ENCODE assay signal across 15 cellular contexts in genomic region chr21:46376856-46377453, GRCh38. TPM values are rescaled to one million over a fixed set of nuclear protein-coding genes. Genes with fewer than 3 reads are reported as not detected.
DNase-seq lines count a peak whose midpoint lies in the region; ATAC-seq and TF ChIP-seq lines count a peak whose summit lies in the region.
"Had no signal": no experiment of that assay in that cellular context is flagged by ENCODE, and none has a peak within 500 bp of the region (broad histone marks: within the 10 kb centered on the region; RNA-seq: fewer than 3 reads in every experiment).

No MANE protein-coding gene starts in this region.

- H3K36me3 ChIP-seq in endodermal cell (ENCODE audit: control insufficient read depth, insufficient read depth, low read length) (peaks cover 31% of the 10 kb centered on the region), uterus (no peaks in the 10 kb centered on the region)

- ATAC-seq in Right ventricle myocardium inferior (no peak), Right ventricle myocardium superior (ENCODE audit: poor library complexity) (no peak), GM19467 (IDR thresholded peaks at IDR 0.05; ENCODE audit: unreplicated experiment) (no peak)

- H3K9me3 Mint-ChIP-seq in endodermal cell = peaks cover 6% of the 10 kb centered on the region
- peaks cover 41% of the 10 kb centered on the region for H3K9me3 Mint-ChIP-seq in nephron progenitor cell
- peaks cover 10% of the 10 kb centered on the region for H3K9me3 Mint-ChIP-seq in type B pancreatic cell

- WGBS in endodermal cell (ENCODE audit: insufficient coverage in 1 of 2, insufficient read length in 1 of 2), 2 experiments = 90% methylated on average over 13 to 14 of the region's 14 CpGs

- H3K27ac Mint-ChIP-seq in endodermal cell (peak overlapping the region; percentile 55), nephron progenitor cell (peak overlapping the region; percentile 88), type B pancreatic cell (peak overlapping the region; percentile 37)

- H3K4me3 Mint-ChIP-seq in endodermal cell (no peak overlapping the region), nephron progenitor cell (no peak overlapping the region), type B pancreatic cell (no peak overlapping the region)
- H3K4me3 Mint-ChIP-seq: CD8-positive, alpha-beta memory T cell had no signal

- no peak overlapping the region for H3K9ac ChIP-seq in endodermal cell (ENCODE audit: extremely low read depth, low read length, poor library complexity, severe bottlenecking)

- H3K9me3 ChIP-seq in endodermal cell (ENCODE audit: control insufficient read depth, low read length) (no peaks in the 10 kb centered on the region), uterus (no peaks in the 10 kb centered on the region)

- H3K27me3 Mint-ChIP-seq in endodermal cell (ENCODE audit: insufficient read depth) (no peaks in the 10 kb centered on the region), nephron progenitor cell (ENCODE audit: low read depth, poor library complexity) (peaks cover 4% of the 10 kb centered on the region), type B pancreatic cell (no peaks in the 10 kb centered on the region)
- H3K27me3 Mint-ChIP-seq: CD8-positive, alpha-beta memory T cell had no signal

- TF ChIP-seq CTCF in endodermal cell (conservative IDR thresholded peaks at IDR 0.05) (no peak), nephron progenitor cell (IDR thresholded peaks at IDR 0.05) (no peak), type B pancreatic cell (conservative IDR thresholded peaks at IDR 0.05) (no peak), uterus (IDR thresholded peaks at IDR 0.05) (no peak)

- intact Hi-C loops in Right ventricle myocardium inferior (cut with DNase I) (no loop called here), Right ventricle myocardium superior (cut with DNase I) (no loop called here), uterus (cut with DNase I; ENCODE audit: low total_unique reads) (no loop called here)

- H3K27ac ChIP-seq in endodermal cell (ENCODE audit: low read depth, low read length) = no peak overlapping the region
- H3K27ac ChIP-seq in uterus = no peak overlapping the region
- H3K27ac ChIP-seq: HL-60 had no signal

- DNase-seq in Right ventricle myocardium inferior (ENCODE audit: missing footprints) (peak; percentile 33), Right ventricle myocardium superior (no peak), endodermal cell (no peak), nephron progenitor cell (no peak), type B pancreatic cell (ENCODE audit: extremely low spot score, unreplicated experiment) (no peak), uterus (no peak), NCI-H2029 treated with DMSO at 0.1 percent for 48 hours (lab: John Stamatoyannopoulos, UW) (no peak)
- DNase-seq: CD8-positive, alpha-beta memory T cell; DMS79; NCI-H2029; NCI-H2171 treated with DMSO at 0.1 percent for 48 hours; NCI-H510A; NCI-H774 had no signal

- H3K27me3 ChIP-seq in endodermal cell (ENCODE audit: control insufficient read depth, insufficient read depth, low read length, poor library complexity, severe bottlenecking) (no peaks in the 10 kb centered on the region), uterus (no peaks in the 10 kb centered on the region)

- H3K36me3 Mint-ChIP-seq in endodermal cell (ENCODE audit: low read depth) (peaks cover 35% of the 10 kb centered on the region), nephron progenitor cell (ENCODE audit: low read depth) (peaks cover 62% of the 10 kb centered on the region), type B pancreatic cell (peaks cover 33% of the 10 kb centered on the region)

- H3K4me1 ChIP-seq in endodermal cell (ENCODE audit: control insufficient read depth, insufficient read depth, low read length) (no peaks in the 10 kb centered on the region), uterus (no peaks in the 10 kb centered on the region)

- H3K4me1 Mint-ChIP-seq in endodermal cell = no peaks in the 10 kb centered on the region
- peaks cover 4% of the 10 kb centered on the region for H3K4me1 Mint-ChIP-seq in nephron progenitor cell
- H3K4me1 Mint-ChIP-seq in type B pancreatic cell (ENCODE audit: unreplicated experiment) = peaks cover 7% of the 10 kb centered on the region

- H3K4me3 ChIP-seq in endodermal cell (ENCODE audit: low read length) (no peak overlapping the region), uterus (no peak overlapping the region)

- no peak for TF ChIP-seq POLR2A in uterus (IDR thresholded peaks at IDR 0.05)

RNA-seq across cellular contexts. Expression of gene PCNT, which starts 53.0 kb away (rescaled TPM):
- 27.3 TPM for total RNA-seq in Right ventricle myocardium inferior
- 28.9 TPM for total RNA-seq in Right ventricle myocardium superior
- 10 to 100 TPM; 40.1 to 40.7 TPM for total RNA-seq in endodermal cell
- 32.9 TPM for polyA plus RNA-seq in endodermal cell (2013, experiment 1 of 2)
- 28.4 TPM for polyA plus RNA-seq in endodermal cell (2013, experiment 2 of 2)
- 30.8 and 50.3 TPM in 2 replicates for total RNA-seq in type B pancreatic cell (ENCODE audit: low replicate concordance)
- total RNA-seq in uterus = 10 to 100 TPM in 2 of 4 donors, 1 to 10 TPM in 2; 6.2 to 29.7 (median 17.1) TPM

RNA-seq across cellular contexts. Expression of gene C21orf58, which starts 53.3 kb away (rescaled TPM):
- total RNA-seq in Right ventricle myocardium inferior = 1.2 TPM
- 1.0 TPM for total RNA-seq in Right ventricle myocardium superior
- total RNA-seq in endodermal cell = 10 to 100 TPM; 19.6 to 37.4 TPM
- polyA plus RNA-seq in endodermal cell (2013, experiment 1 of 2) = 24.1 TPM
- 26.2 TPM for polyA plus RNA-seq in endodermal cell (2013, experiment 2 of 2)
- total RNA-seq in type B pancreatic cell (ENCODE audit: low replicate concordance) = 14.0 and 36.6 TPM in 2 replicates
- 1 to 10 TPM in 3 of 4 donors, under 1 TPM in 1; 0.88 to 9.4 (median 5.6) TPM for total RNA-seq in uterus

Comparison
In these comparisons a context has a peak if more than half of its experiments do, and no peak if none do; other contexts are left out.
1. H3K27ac Mint-ChIP-seq: peak in every context shown above with its lines; median percentile 88 in nephron progenitor cell; 55 in endodermal cell; 37 in type B pancreatic cell.